In the genomic region with DNA sequence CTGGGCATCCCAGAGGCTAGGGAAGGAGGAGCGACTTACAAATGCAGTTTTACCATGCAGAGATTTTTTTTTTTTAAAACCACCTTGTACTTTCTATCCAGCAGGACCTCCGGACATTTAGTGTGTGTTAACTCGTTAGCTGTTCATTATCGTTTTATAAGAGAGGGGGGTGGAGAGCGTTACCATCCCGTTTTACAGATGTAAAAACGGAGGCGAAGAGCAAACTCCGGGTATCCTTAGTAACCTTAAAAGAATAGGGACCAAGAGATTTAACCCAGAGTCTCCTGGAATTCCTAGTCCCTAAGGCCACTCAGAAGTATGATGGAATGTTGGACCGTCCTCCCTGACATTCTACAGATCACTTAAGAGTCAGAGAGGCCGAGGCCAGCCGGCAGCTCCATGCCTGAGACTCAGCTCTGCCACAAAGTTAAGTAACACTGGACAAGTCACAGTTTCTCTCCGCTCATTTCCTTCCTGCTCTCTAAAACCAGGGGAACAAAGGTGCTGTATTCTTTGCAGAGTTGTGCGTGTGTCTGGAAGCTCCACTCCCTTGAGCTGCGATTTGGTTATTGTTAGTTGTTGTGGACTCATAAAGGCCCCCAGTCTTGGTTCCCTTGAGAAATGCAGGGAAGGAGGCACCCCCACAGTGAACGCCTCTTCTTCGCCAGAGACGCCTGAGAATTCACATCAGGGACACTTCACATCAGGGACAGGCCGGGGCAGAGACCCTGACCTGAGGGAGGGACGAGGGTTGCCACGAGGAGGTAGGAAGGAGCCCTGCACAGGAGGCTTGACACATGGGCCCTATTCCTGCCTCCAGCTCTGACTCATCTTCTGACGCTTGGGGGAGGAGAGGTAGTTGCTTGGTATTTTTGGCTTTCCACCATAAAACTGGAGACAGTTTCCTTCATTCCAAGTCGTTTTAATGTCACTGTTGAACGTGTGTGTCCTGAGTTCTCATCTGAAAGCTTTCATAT, we compare ENCODE assay signal across 8 cellular contexts. TPM values are rescaled to one million over a fixed set of nuclear protein-coding genes. Genes with fewer than 3 reads are reported as not detected.
DNase-seq lines count a peak whose midpoint lies in the region; ATAC-seq and TF ChIP-seq lines count a peak whose summit lies in the region.

No MANE protein-coding gene starts in this region.

- intact Hi-C loops in upper lobe of right lung (cut with DNase I), result no loop called here

- H3K4me1 ChIP-seq in upper lobe of right lung, result peaks cover 13% of the 10 kb centered on the region

- no peaks in the 10 kb centered on the region for H3K9me3 ChIP-seq in upper lobe of right lung

- in situ Hi-C loops in Caki2 (cut with HindIII; ENCODE audit: low pct_unique_long_range_greater_than_20kb, low sequenced_read_pairs), result no loop called here

- no peak for TF ChIP-seq CTCF in VCaP (conservative IDR thresholded peaks at IDR 0.05)
- no peak for TF ChIP-seq CTCF in upper lobe of right lung (IDR thresholded peaks at IDR 0.05)

- no peak for TF ChIP-seq POLR2A in erythroblast (IDR thresholded peaks at IDR 0.05; ENCODE audit: low read length)

- H3K27ac ChIP-seq in VCaP (peak overlapping the region; percentile 98), upper lobe of right lung (peak overlapping the region; percentile 74)

- DNase-seq in Caki2 (ENCODE audit: low read depth), result peak; percentile 84
- DNase-seq in HuH-7 (ENCODE audit: low spot score), result peak; percentile 55
- peak; percentile 24 to 41 for DNase-seq in erythroblast (lab: John Stamatoyannopoulos, UW)
- DNase-seq in myocyte (ENCODE audit: low read depth), result peak; percentile 73
- no peak for DNase-seq in upper lobe of right lung
- no peak for DNase-seq in NCI-H2196 (lab: John Stamatoyannopoulos, UW; ENCODE audit: unreplicated experiment)

- no peaks in the 10 kb centered on the region for H3K36me3 ChIP-seq in upper lobe of right lung

- ATAC-seq in upper lobe of right lung (no peak), GM19467 (IDR thresholded peaks at IDR 0.05; ENCODE audit: unreplicated experiment) (no peak)

- H3K4me3 ChIP-seq in upper lobe of right lung, result peak overlapping the region; percentile 62

- no peaks in the 10 kb centered on the region for H3K27me3 ChIP-seq in upper lobe of right lung

RNA-seq across cellular contexts. Expression of gene DUSP14, which starts 1.2 kb away (rescaled TPM):
- 39.4 and 40.2 TPM in 2 replicates for total RNA-seq in Caki2 (2014; rRNA removed; shearing (Covaris generic); ENCODE audit: low replicate concordance)
- total RNA-seq in myocyte (40.4 and 80.2 TPM in 2 replicates), upper lobe of right lung (9.0 TPM)
- 56.9 TPM for polyA plus RNA-seq in myocyte (2012)

Comparison
In these comparisons a context has a peak if more than half of its experiments do, and no peak if none do; other contexts are left out.
1. DNase-seq: peak in Caki2 (single experiment), HuH-7 (single experiment), erythroblast (2 of 2) and myocyte (single experiment); none in upper lobe of right lung (single experiment) and NCI-H2196 (single experiment).